Comparison of ENCODE assay signal across 20 cellular contexts in the genomic region with DNA sequence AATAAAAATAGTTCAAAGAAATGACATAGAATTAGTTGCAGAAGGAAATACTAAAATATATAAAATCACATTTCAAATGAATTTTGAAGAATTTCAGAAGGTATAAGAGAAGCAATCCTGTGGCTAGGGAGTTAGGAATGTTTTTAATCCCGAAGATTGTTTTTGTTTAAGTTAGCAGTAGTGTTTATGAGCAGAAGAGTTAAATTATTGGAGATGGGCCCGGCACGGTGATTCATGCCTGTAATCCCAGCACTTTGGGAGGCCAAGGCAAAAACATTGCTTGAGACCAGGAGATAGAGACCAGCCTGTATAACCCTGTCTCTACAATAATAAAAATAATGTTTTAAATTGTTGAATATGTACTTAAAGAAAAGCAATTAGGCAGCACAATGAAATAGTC.
DNase-seq lines count a peak whose midpoint lies in the region; ATAC-seq and TF ChIP-seq lines count a peak whose summit lies in the region.
"Had no signal": no experiment of that assay in that cellular context is flagged by ENCODE, and none has a peak within 500 bp of the region (broad histone marks: within the 10 kb centered on the region; RNA-seq: fewer than 3 reads in every experiment).

No MANE protein-coding gene starts in this region.

- POLR2A ChIA-PET in AG04449 (lab: Yijun Ruan, JAX) = no interaction called here

- no peak for ATAC-seq in GM18868 (IDR thresholded peaks at IDR 0.05; ENCODE audit: unreplicated experiment)
- ATAC-seq: A549 had no signal

- H3K36me3 Mint-ChIP-seq in osteocyte (ENCODE audit: unreplicated experiment) = no peaks in the 10 kb centered on the region
- H3K36me3 Mint-ChIP-seq: activated naive CD8-positive, alpha-beta T cell treated with anti-CD3 and anti-CD28 coated beads, Interleukin-2, amount 10 ng/mL, durations not matched to agents 7 days and 5 days had no signal

- H3K9me3 ChIP-seq in tibial artery = no peaks in the 10 kb centered on the region
- H3K9me3 ChIP-seq: A549, esophagus muscularis mucosa, right atrium auricular region, transverse colon had no signal

- no peaks in the 10 kb centered on the region for H3K27me3 ChIP-seq in tibial artery
- H3K27me3 ChIP-seq: dorsolateral prefrontal cortex, esophagus muscularis mucosa, right atrium auricular region, transverse colon had no signal

- DNase-seq in AG04449 (ENCODE audit: low read depth, low spot score) (peak; percentile 24), HFF-Myc (ENCODE audit: extremely low read depth, low read depth) (peak; percentile 20), amniotic stem cell (lab: John Stamatoyannopoulos, UW) (peak; percentile 11), fibroblast of villous mesenchyme (ENCODE audit: low read depth) (peak; percentile 79), osteocyte (ENCODE audit: extremely low spot score, unreplicated experiment) (no peak), 8988T (no peak), tibial artery (no peak)
- DNase-seq: activated naive CD8-positive, alpha-beta T cell treated with anti-CD3 and anti-CD28 coated beads, Interleukin-2, amount 10 ng/mL, durations not matched to agents 7 days and 5 days; DMS153; dorsolateral prefrontal cortex; NCI-H1417 treated with DMSO at 0.1 percent for 48 hours; NCI-H524 treated with DMSO at 0.1 percent for 48 hours; occipital lobe; stimulated activated naive CD4-positive, alpha-beta T cell treated with Interleukin-2 at 50 U/mL for 16 hours; SW 1271; transverse colon had no signal

- intact Hi-C loops in tibial artery (cut with DNase I; ENCODE audit: low total_unique reads) = no loop called here

- no peak overlapping the region for H3K27ac Mint-ChIP-seq in osteocyte (ENCODE audit: unreplicated experiment)
- H3K27ac Mint-ChIP-seq: activated naive CD8-positive, alpha-beta T cell treated with anti-CD3 and anti-CD28 coated beads, Interleukin-2, amount 10 ng/mL, durations not matched to agents 7 days and 5 days had no signal

- H3K4me3 ChIP-seq in AG04449 (ENCODE audit: low read depth, low read length) (no peak overlapping the region), HFF-Myc (replicated peaks; ENCODE audit: low read depth, low read length) (no peak overlapping the region), fibroblast of villous mesenchyme (ENCODE audit: low read depth, low read length) (no peak overlapping the region), tibial artery (no peak overlapping the region)
- H3K4me3 ChIP-seq: A549, dorsolateral prefrontal cortex, esophagus muscularis mucosa, right atrium auricular region, transverse colon had no signal

- peaks cover 8% of the 10 kb centered on the region for H3K27me3 Mint-ChIP-seq in osteocyte (ENCODE audit: unreplicated experiment)

- H3K4me1 Mint-ChIP-seq in osteocyte (ENCODE audit: unreplicated experiment) = peaks cover 2% of the 10 kb centered on the region
- H3K4me1 Mint-ChIP-seq: activated naive CD8-positive, alpha-beta T cell treated with anti-CD3 and anti-CD28 coated beads, Interleukin-2, amount 10 ng/mL, durations not matched to agents 7 days and 5 days had no signal

- no peak overlapping the region for H3K27ac ChIP-seq in tibial artery
- H3K27ac ChIP-seq: A549, dorsolateral prefrontal cortex, esophagus muscularis mucosa, right atrium auricular region, transverse colon had no signal

- CTCF ChIA-PET in AG04449 (lab: Yijun Ruan, JAX) = no interaction called here

- H3K9me3 Mint-ChIP-seq in osteocyte (ENCODE audit: unreplicated experiment) = no peaks in the 10 kb centered on the region

- no peak overlapping the region for H3K4me3 Mint-ChIP-seq in osteocyte (ENCODE audit: unreplicated experiment)
- H3K4me3 Mint-ChIP-seq: activated naive CD8-positive, alpha-beta T cell treated with anti-CD3 and anti-CD28 coated beads, Interleukin-2, amount 10 ng/mL, durations not matched to agents 7 days and 5 days had no signal

- H3K36me3 ChIP-seq in tibial artery = no peaks in the 10 kb centered on the region
- H3K36me3 ChIP-seq: esophagus muscularis mucosa, right atrium auricular region, transverse colon had no signal

- TF ChIP-seq CTCF in AG04449 (IDR thresholded peaks at IDR 0.05; ENCODE audit: insufficient read depth, low read length, missing control alignments) = no peak
- no peak for TF ChIP-seq CTCF in HFF-Myc (IDR thresholded peaks at IDR 0.05; ENCODE audit: low read depth, low read length, missing control alignments)
- TF ChIP-seq CTCF in fibroblast of villous mesenchyme (IDR thresholded peaks at IDR 0.05; ENCODE audit: insufficient read depth, low read depth, low read length) = no peak
- TF ChIP-seq CTCF in osteocyte (IDR thresholded peaks at IDR 0.05) = no peak
- no peak for TF ChIP-seq CTCF in tibial artery (IDR thresholded peaks at IDR 0.05)

- H3K4me1 ChIP-seq in tibial artery = no peaks in the 10 kb centered on the region
- H3K4me1 ChIP-seq: A549, esophagus muscularis mucosa, right atrium auricular region, transverse colon had no signal

Comparison
In these comparisons a context has a peak if more than half of its experiments do, and no peak if none do; other contexts are left out.
1. DNase-seq: peak in AG04449 (single experiment), HFF-Myc (single experiment), amniotic stem cell (single experiment) and fibroblast of villous mesenchyme (single experiment); none in osteocyte (single experiment), 8988T (single experiment) and tibial artery (0 of 2).